In genomic region chr7:148535227-148535626, GRCh38 we compare ENCODE assay signal across 9 cellular contexts. TPM values are rescaled to one million over a fixed set of nuclear protein-coding genes. Genes with fewer than 3 reads are reported as not detected.
DNase-seq lines count a peak whose midpoint lies in the region; ATAC-seq and TF ChIP-seq lines count a peak whose summit lies in the region.
"Had no signal": no experiment of that assay in that cellular context is flagged by ENCODE, and none has a peak within 500 bp of the region (broad histone marks: within the 10 kb centered on the region; RNA-seq: fewer than 3 reads in every experiment).

No MANE protein-coding gene starts in this region.

- H2BK15ac ChIP-seq in mesenchymal stem cell (ENCODE audit: low read depth, poor library complexity, severe bottlenecking), result no peak overlapping the region

- H3K18ac ChIP-seq in mesenchymal stem cell (ENCODE audit: low read depth in 1 of 2, low read length in 2 of 2), result no peak overlapping the region

- H2BK12ac ChIP-seq in mesenchymal stem cell (ENCODE audit: low read length in 2 of 2), result no peak overlapping the region

- H3K9me3 ChIP-seq in mesenchymal stem cell (ENCODE audit: control insufficient read depth, low read length), result no peaks in the 10 kb centered on the region

- H2BK120ac ChIP-seq in mesenchymal stem cell (ENCODE audit: low read depth, low read length), result no peak overlapping the region

- H3K79me1 ChIP-seq in mesenchymal stem cell (replicated peaks; ENCODE audit: low read length, poor library complexity, severe bottlenecking), result no peaks in the 10 kb centered on the region

- POLR2A ChIA-PET in activated B cell treated with CpG ODN at 0.5 μM for 24 hours (lab: Charles Lee), result interaction anchor here (0.6 to 0.7 kb wide), 4 partner anchors 8 to 421 kb away, joined by 3 to 5 read pairs (median 4); no protein-coding TSS in a partner anchor

- no peaks in the 10 kb centered on the region for H3K36me3 Mint-ChIP-seq in activated B cell treated with CpG ODN at 0.5 μM for 24 hours (ENCODE audit: low read depth)

- no peaks in the 10 kb centered on the region for H3K36me3 ChIP-seq in mesenchymal stem cell (ENCODE audit: control insufficient read depth in 1 of 2, insufficient read depth in 2 of 2, low read depth in 1 of 2, low read length in 2 of 2)

- H3K4me3 Mint-ChIP-seq in activated B cell treated with CpG ODN at 0.5 μM for 24 hours, result peak overlapping the region; percentile 61

- H3K4me3 ChIP-seq in mesenchymal stem cell (ENCODE audit: insufficient read depth in 1 of 2, low read depth in 1 of 2, low read length in 2 of 2), result peak overlapping the region in 1 of 2 experiments; percentile 46

- no peak overlapping the region for H2AFZ ChIP-seq in mesenchymal stem cell (ENCODE audit: low read depth, low read length)

- CTCF ChIA-PET in activated B cell treated with CpG ODN at 0.5 μM for 24 hours (lab: Charles Lee), result no interaction called here

- DNase-seq in activated B cell treated with CpG ODN at 0.5 μM for 24 hours (no peak), mesenchymal stem cell (peak; percentile 30), NCI-H2196 treated with DMSO at 0.1 percent for 48 hours (lab: John Stamatoyannopoulos, UW; ENCODE audit: unreplicated experiment) (no peak), GM19238 (ENCODE audit: insufficient read length, low spot score) (no peak)
- no peak for DNase-seq in effector CD8-positive, alpha-beta T cell (lab: John Stamatoyannopoulos, UW)

- no peak overlapping the region for H3K27ac Mint-ChIP-seq in activated B cell treated with CpG ODN at 0.5 μM for 24 hours

- no peaks in the 10 kb centered on the region for H3K27me3 ChIP-seq in mesenchymal stem cell (ENCODE audit: control insufficient read depth in 1 of 2, insufficient read depth in 1 of 2, low read length in 2 of 2)

- no peak overlapping the region for H4K91ac ChIP-seq in mesenchymal stem cell (ENCODE audit: low read length)

- ATAC-seq in GM19351 (IDR thresholded peaks at IDR 0.05; ENCODE audit: unreplicated experiment) (peak; percentile 98), HG03460 (IDR thresholded peaks at IDR 0.05; ENCODE audit: unreplicated experiment) (peak; percentile 79), activated B cell treated with CpG ODN at 0.5 μM for 24 hours (ENCODE audit: low read depth) (peak; percentile 71), GM21528 (IDR thresholded peaks at IDR 0.05; ENCODE audit: low FRiP score, unreplicated experiment) (no peak)

- intact Hi-C loops in activated B cell treated with CpG ODN at 0.5 μM for 24 hours (cut with micrococcal nuclease), result no loop called here

- H3K23ac ChIP-seq in mesenchymal stem cell (ENCODE audit: low read length in 2 of 2), result no peak overlapping the region

- H3K4me1 Mint-ChIP-seq in activated B cell treated with CpG ODN at 0.5 μM for 24 hours, result peaks cover 3% of the 10 kb centered on the region

- peaks cover 2% of the 10 kb centered on the region for H3K4me1 ChIP-seq in mesenchymal stem cell (ENCODE audit: control insufficient read depth, insufficient read depth, low read depth, low read length)

- H3K4ac ChIP-seq in mesenchymal stem cell (ENCODE audit: low read depth in 1 of 2, low read length in 2 of 2), result no peak overlapping the region

- 3% methylated on average over 9 of the region's 9 CpGs for WGBS in mesenchymal stem cell

- no peaks in the 10 kb centered on the region for H3K9me3 Mint-ChIP-seq in activated B cell treated with CpG ODN at 0.5 μM for 24 hours

- no peaks in the 10 kb centered on the region for H3K27me3 Mint-ChIP-seq in activated B cell treated with CpG ODN at 0.5 μM for 24 hours

- H3K27ac ChIP-seq in mesenchymal stem cell (ENCODE audit: low read length, poor library complexity, severe bottlenecking), result no peak overlapping the region
- H3K27ac ChIP-seq: KMS-11 had no signal

- peak overlapping the region; percentile 2 for H3K9ac ChIP-seq in mesenchymal stem cell (ENCODE audit: low read length)
- H3K9ac ChIP-seq: KMS-11 had no signal

- H2AK5ac ChIP-seq in mesenchymal stem cell (ENCODE audit: low read length, severe bottlenecking), result no peak overlapping the region

- no peak overlapping the region for H3K4me2 ChIP-seq in mesenchymal stem cell (ENCODE audit: low read length, poor library complexity, severe bottlenecking)
- H3K4me2 ChIP-seq: KMS-11 had no signal

- H2BK5ac ChIP-seq in mesenchymal stem cell (ENCODE audit: low read depth, low read length, poor library complexity, severe bottlenecking), result no peak overlapping the region

- no peak overlapping the region for H4K8ac ChIP-seq in mesenchymal stem cell (ENCODE audit: low read length)

- no peak for TF ChIP-seq CTCF in activated B cell treated with CpG ODN at 0.5 μM for 24 hours (IDR thresholded peaks at IDR 0.05)

- H3K14ac ChIP-seq in mesenchymal stem cell (ENCODE audit: low read length in 2 of 2), result no peak overlapping the region

RNA-seq across cellular contexts. Expression of gene C7orf33, which starts 55.3 kb away (rescaled TPM):
- not detected in 2 replicates for total RNA-seq in activated B cell treated with CpG ODN at 0.5 μM for 24 hours
- not detected for polyA plus RNA-seq in mesenchymal stem cell (2013, experiment 1 of 2)
- polyA plus RNA-seq in mesenchymal stem cell (2013, experiment 2 of 2), result not detected
